ENCODE assay signal across 23 cellular contexts in the genomic region with DNA sequence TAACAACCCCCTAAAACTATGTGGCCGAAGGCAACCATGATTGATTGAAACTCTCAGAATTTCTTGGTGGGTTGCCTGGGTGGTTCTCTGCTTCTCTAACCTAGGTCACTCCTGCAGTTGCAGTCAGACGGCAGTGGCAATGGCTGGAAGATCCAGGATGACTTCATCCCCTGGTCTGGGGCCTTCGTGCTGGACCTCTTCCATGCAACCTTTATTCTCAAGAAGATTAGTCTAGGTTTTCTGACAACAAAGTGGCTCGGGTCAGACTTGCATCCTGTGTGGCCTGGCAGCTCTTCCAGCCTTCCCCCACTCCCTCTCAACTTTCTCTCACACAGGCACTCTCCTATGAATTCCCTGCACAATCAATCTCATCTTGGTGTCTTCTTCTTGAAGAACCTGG.
"Had no signal": no experiment of that assay in that cellular context is flagged by ENCODE, and none has a peak within 500 bp of the region (broad histone marks: within the 10 kb centered on the region; RNA-seq: fewer than 3 reads in every experiment).

No MANE protein-coding gene starts in this region.

- H3K4me3 Mint-ChIP-seq: dendritic cell treated with granulocyte-macrophage colony-stimulating factor and Interleukin-4, amounts not matched to agents 40 ng/mL and 50 ng/mL, for 4 days; effector memory CD8-positive, alpha-beta T cell; naive thymus-derived CD8-positive, alpha-beta T cell; neural crest cell; stimulated activated naive B cell treated with anti-CD40 and anti-IgM and Interleukin-4, amounts not matched to agents 10 μg/mL and 1 μg/mL and 100 μg/mL, for 72 hours; stimulated activated naive CD8-positive, alpha-beta T cell treated with anti-CD3 and anti-CD28 coated beads, Interleukin-15, amount 100 ng/mL, for 72 hours had no signal

- H3K36me3 ChIP-seq: esophagus squamous epithelium, heart left ventricle, ovary, right atrium auricular region, sigmoid colon, tibial nerve, upper lobe of right lung, vagina had no signal

- H3K36me3 Mint-ChIP-seq: naive thymus-derived CD8-positive, alpha-beta T cell; stimulated activated naive B cell treated with anti-CD40 and anti-IgM and Interleukin-4, amounts not matched to agents 10 μg/mL and 1 μg/mL and 100 μg/mL, for 72 hours had no signal

- DNase-seq: effector memory CD8-positive, alpha-beta T cell; esophagus squamous epithelium; heart left ventricle; hippocampal formation; islet precursor cell; mammary epithelial cell; naive thymus-derived CD8-positive, alpha-beta T cell; ovary; sigmoid colon; stimulated activated CD4-positive, alpha-beta T cell treated with anti-CD3 and anti-CD28 coated beads, Interleukin-2, amount 100 ng/mL, for 24 hours; stimulated activated CD4-positive, alpha-beta T cell treated with anti-CD3 and anti-CD28 coated beads, Interleukin-4, amount 100 ng/mL, for 4 hours; stimulated activated naive B cell treated with anti-CD40 and anti-IgM and Interleukin-4, amounts not matched to agents 10 μg/mL and 1 μg/mL and 100 μg/mL, for 72 hours; stimulated activated naive CD8-positive, alpha-beta T cell treated with anti-CD3 and anti-CD28 coated beads, Interleukin-15, amount 100 ng/mL, for 72 hours; testis; upper lobe of right lung had no signal

- H3K9me3 Mint-ChIP-seq: dendritic cell treated with granulocyte-macrophage colony-stimulating factor and Interleukin-4, amounts not matched to agents 40 ng/mL and 50 ng/mL, for 4 days; effector memory CD8-positive, alpha-beta T cell; naive thymus-derived CD8-positive, alpha-beta T cell; neural crest cell; stimulated activated naive B cell treated with anti-CD40 and anti-IgM and Interleukin-4, amounts not matched to agents 10 μg/mL and 1 μg/mL and 100 μg/mL, for 72 hours; stimulated activated naive CD8-positive, alpha-beta T cell treated with anti-CD3 and anti-CD28 coated beads, Interleukin-15, amount 100 ng/mL, for 72 hours had no signal

- H3K27me3 Mint-ChIP-seq: stimulated activated naive CD8-positive, alpha-beta T cell treated with anti-CD3 and anti-CD28 coated beads, Interleukin-15, amount 100 ng/mL, for 72 hours had no signal

- H3K27ac Mint-ChIP-seq: dendritic cell treated with granulocyte-macrophage colony-stimulating factor and Interleukin-4, amounts not matched to agents 40 ng/mL and 50 ng/mL, for 4 days; effector memory CD8-positive, alpha-beta T cell; naive thymus-derived CD8-positive, alpha-beta T cell; stimulated activated naive B cell treated with anti-CD40 and anti-IgM and Interleukin-4, amounts not matched to agents 10 μg/mL and 1 μg/mL and 100 μg/mL, for 72 hours; stimulated activated naive CD8-positive, alpha-beta T cell treated with anti-CD3 and anti-CD28 coated beads, Interleukin-15, amount 100 ng/mL, for 72 hours had no signal

- H3K4me1 Mint-ChIP-seq: naive thymus-derived CD8-positive, alpha-beta T cell; neural crest cell; stimulated activated naive B cell treated with anti-CD40 and anti-IgM and Interleukin-4, amounts not matched to agents 10 μg/mL and 1 μg/mL and 100 μg/mL, for 72 hours; stimulated activated naive CD8-positive, alpha-beta T cell treated with anti-CD3 and anti-CD28 coated beads, Interleukin-15, amount 100 ng/mL, for 72 hours had no signal

- H3K27ac ChIP-seq: epithelial cell of prostate, esophagus squamous epithelium, heart left ventricle, ovary, right atrium auricular region, sigmoid colon, skin epidermis, testis, tibial nerve, upper lobe of right lung, vagina had no signal

- H3K27me3 ChIP-seq: esophagus squamous epithelium, heart left ventricle, ovary, right atrium auricular region, sigmoid colon, testis, tibial nerve, upper lobe of right lung, vagina had no signal

- ATAC-seq: effector memory CD8-positive, alpha-beta T cell; heart left ventricle; left lobe of liver; naive thymus-derived CD8-positive, alpha-beta T cell; stimulated activated naive B cell treated with anti-CD40 and anti-IgM and Interleukin-4, amounts not matched to agents 10 μg/mL and 1 μg/mL and 100 μg/mL, for 72 hours; stimulated activated naive CD8-positive, alpha-beta T cell treated with anti-CD3 and anti-CD28 coated beads, Interleukin-15, amount 100 ng/mL, for 72 hours; upper lobe of right lung had no signal

- H3K4me1 ChIP-seq: esophagus squamous epithelium, heart left ventricle, right atrium auricular region, sigmoid colon, testis, tibial nerve, upper lobe of right lung, vagina had no signal

- H3K9me3 ChIP-seq: esophagus squamous epithelium, heart left ventricle, ovary, right atrium auricular region, sigmoid colon, testis, tibial nerve, upper lobe of right lung, vagina had no signal

- H3K4me3 ChIP-seq: esophagus squamous epithelium, heart left ventricle, ovary, right atrium auricular region, sigmoid colon, skin epidermis, testis, tibial nerve, upper lobe of right lung, vagina had no signal
